Comparison of ENCODE assay signal across 8 cellular contexts in the genomic region with DNA sequence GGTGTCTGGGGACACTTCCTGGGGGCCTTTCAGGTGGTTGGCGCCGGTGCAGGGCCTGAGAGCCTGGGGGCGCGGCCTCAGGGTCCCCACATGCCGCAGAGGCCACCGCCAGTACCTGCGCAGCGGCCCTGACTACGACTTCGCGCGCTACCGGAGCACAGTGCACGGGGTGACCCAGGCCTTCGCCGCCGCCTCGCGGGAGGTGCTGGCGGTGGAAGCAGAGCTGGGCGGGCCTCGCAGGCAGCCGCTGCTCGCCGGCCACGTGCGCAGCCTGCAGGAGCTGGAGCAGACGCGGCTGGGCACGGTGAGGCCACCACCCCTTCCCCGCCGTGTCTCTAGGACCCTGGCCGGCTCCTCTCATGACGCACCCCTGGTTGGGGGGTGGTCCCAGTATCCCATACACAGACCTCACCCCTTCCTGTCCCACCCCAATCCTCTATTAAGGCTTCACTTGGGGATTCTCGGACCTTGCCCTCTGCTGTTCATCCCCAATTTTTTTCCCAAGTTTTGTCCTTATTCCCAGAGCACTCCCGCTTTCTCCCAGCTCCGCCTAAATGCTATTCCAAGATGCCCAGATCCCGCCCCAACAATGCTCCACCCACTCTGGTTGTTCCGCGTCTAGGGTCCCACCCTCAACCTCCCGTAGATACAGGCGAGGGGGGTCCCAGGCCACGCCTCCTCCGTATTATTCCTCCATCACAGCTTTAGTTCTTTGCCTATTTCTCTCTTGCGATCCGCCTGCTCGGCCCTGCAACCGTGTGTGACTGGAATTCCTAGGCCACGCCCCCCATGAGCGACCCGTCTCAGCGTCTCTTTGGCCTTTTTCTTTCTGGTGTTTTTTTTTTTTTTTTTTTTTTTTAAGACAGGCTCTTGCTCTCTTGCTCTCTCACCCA. TPM values are rescaled to one million over a fixed set of nuclear protein-coding genes. Genes with fewer than 3 reads are reported as not detected.
DNase-seq lines count a peak whose midpoint lies in the region; ATAC-seq and TF ChIP-seq lines count a peak whose summit lies in the region.

No MANE protein-coding gene starts in this region.

- CTCF ChIA-PET in Calu3 (lab: Charles Lee) = interaction anchor here (0.6 to 1.3 kb wide), 4 partner anchors 8 to 69 kb away, joined by 3 to 8 read pairs (median 4); a partner anchor contains a TSS

- TF ChIP-seq EP300 in ovary (IDR thresholded peaks at IDR 0.05) = no peak

- TF ChIP-seq POLR2A in Peyer's patch (IDR thresholded peaks at IDR 0.05) (no peak), ovary (IDR thresholded peaks at IDR 0.05) (no peak)

- H3K27ac ChIP-seq in Peyer's patch = peak overlapping the region; percentile 81 to 90 (median 88)
- H3K27ac ChIP-seq in ovary = peak overlapping the region in 1 of 2 donors; percentile 72

- TF ChIP-seq CTCF in Calu3 (IDR thresholded peaks at IDR 0.05; ENCODE audit: unreplicated experiment) (no peak), Peyer's patch (IDR thresholded peaks at IDR 0.05) (peak in 4 of 6 experiments; percentile 11 to 61 (median 56)), glutamatergic neuron (IDR thresholded peaks at IDR 0.05; ENCODE audit: partially characterized antibody, unreplicated experiment) (no peak), ovary (IDR thresholded peaks at IDR 0.05) (peak in 2 of 3 donors; percentile 30 to 37)

- 3 to 7% (median 6%) methylated on average over 37 to 52 of the region's 52 CpGs for WGBS in ovary, 3 donors

- H3K4me3 ChIP-seq in Peyer's patch = peak overlapping the region; percentile 69 to 93 (median 85)
- peak overlapping the region; percentile 68 for H3K4me3 ChIP-seq in ovary

- H3K36me3 Mint-ChIP-seq in Calu3 (ENCODE audit: insufficient read depth, unreplicated experiment) (peaks cover 20% of the 10 kb centered on the region), glutamatergic neuron (ENCODE audit: unreplicated experiment) (no peaks in the 10 kb centered on the region)

- H3K36me3 ChIP-seq in Peyer's patch = peaks cover 0 to 11% (median 0%) of the 10 kb centered on the region in 3 donors
- H3K36me3 ChIP-seq in ovary = no peaks in the 10 kb centered on the region

- peak overlapping the region; percentile 76 for H3K4me3 Mint-ChIP-seq in Calu3 (ENCODE audit: low read depth, unreplicated experiment)
- peak overlapping the region; percentile 96 for H3K4me3 Mint-ChIP-seq in glutamatergic neuron (ENCODE audit: unreplicated experiment)

- DNase-seq in Calu3 (peak; percentile 67), HS-27A (ENCODE audit: low read depth) (peak; percentile 26), Peyer's patch (peak; percentile 53 to 84 (median 83)), glutamatergic neuron (peak; percentile 85), ovary (peak; percentile 58 to 77 (median 66)), OCI-M2 (lab: John Stamatoyannopoulos, UW; ENCODE audit: unreplicated experiment) (no peak)
- peak; percentile 74 for DNase-seq in activated naive CD4-positive, alpha-beta T cell treated with Interleukin-2 at 50 U/mL for 16 hours

- H3K27me3 ChIP-seq in Peyer's patch (no peaks in the 10 kb centered on the region), ovary (no peaks in the 10 kb centered on the region)

- H3K27ac Mint-ChIP-seq in Calu3 (ENCODE audit: unreplicated experiment) (peak overlapping the region; percentile 76), glutamatergic neuron (ENCODE audit: unreplicated experiment) (peak overlapping the region; percentile 93)

- H3K4me1 ChIP-seq in Peyer's patch (peaks cover 0 to 23% (median 6%) of the 10 kb centered on the region in 4 donors), ovary (ENCODE audit: insufficient read depth) (peaks cover 19% of the 10 kb centered on the region)

- no peaks in the 10 kb centered on the region for H3K27me3 Mint-ChIP-seq in Calu3 (ENCODE audit: unreplicated experiment)
- H3K27me3 Mint-ChIP-seq in glutamatergic neuron (ENCODE audit: unreplicated experiment) = peaks cover 9% of the 10 kb centered on the region

- ATAC-seq in GM19467 (IDR thresholded peaks at IDR 0.05; ENCODE audit: unreplicated experiment) = peak; percentile 22

- no peaks in the 10 kb centered on the region for H3K9me3 ChIP-seq in Peyer's patch
- no peaks in the 10 kb centered on the region for H3K9me3 ChIP-seq in ovary

- H3K4me1 Mint-ChIP-seq in Calu3 (ENCODE audit: low read depth, unreplicated experiment) = peaks cover 10% of the 10 kb centered on the region
- peaks cover 8% of the 10 kb centered on the region for H3K4me1 Mint-ChIP-seq in glutamatergic neuron (ENCODE audit: low read depth, unreplicated experiment)

- no TSS peak for BruUV-seq in Calu3 (replicated peaks; lab: Mats Ljungman, UMichigan)

- H3K9me3 Mint-ChIP-seq in Calu3 (ENCODE audit: low read depth, unreplicated experiment) = no peaks in the 10 kb centered on the region
- H3K9me3 Mint-ChIP-seq in glutamatergic neuron (ENCODE audit: unreplicated experiment) = peaks cover 24% of the 10 kb centered on the region

- intact Hi-C loops in Calu3 (cut with micrococcal nuclease; ENCODE audit: unreplicated experiment) (no loop called here), ovary (cut with DNase I) (loop anchor here in 3 of 4 donors (5.0 to 10.0 kb wide), 5 partner anchors 85 to 265 kb away; no protein-coding TSS in a partner anchor)

RNA-seq across cellular contexts. Expression of a gene that starts 1.0 kb away (rescaled TPM):
- total RNA-seq in Calu3 (2022) (39.9 and 40.1 TPM in 2 replicates), Peyer's patch (10 to 100 TPM; 68.1 to 76.3 (median 72.2) TPM), glutamatergic neuron (ENCODE audit: unreplicated experiment) (54.3 TPM), ovary (100 to 1,000 TPM in 2 of 7 donors, 10 to 100 TPM in 5; 46.5 to 146 (median 66.7) TPM)
- 10 to 100 TPM in 1 of 2 donors, 1 to 10 TPM in 1; 5.3 to 89.2 TPM for polyA plus RNA-seq in ovary

RNA-seq across cellular contexts. Expression of a gene that starts 17.0 kb away (rescaled TPM):
- 1.1 TPM in 1 of 2 replicates, not detected in the other for total RNA-seq in Calu3 (2022)
- total RNA-seq in Peyer's patch = 10 to 100 TPM in 3 of 4 donors, 1 to 10 TPM in 1; 4.0 to 28.9 (median 23.3) TPM
- 55.3 TPM for total RNA-seq in glutamatergic neuron (ENCODE audit: unreplicated experiment)
- total RNA-seq in ovary = 1 to 10 TPM in 2 of 7 donors, under 1 TPM in 2, not detected in 3; 0.51 to 1.1 (median 1.0) TPM
- 1 to 10 TPM in 1 of 2 donors, under 1 TPM in 1; 0.83 to 1.2 TPM for polyA plus RNA-seq in ovary

RNA-seq across cellular contexts. Expression of a gene that starts 18.0 kb away (rescaled TPM):
- total RNA-seq in Calu3 (2022) = 620 and 627 TPM in 2 replicates
- total RNA-seq in Peyer's patch = 100 to 1,000 TPM; 222 to 609 (median 308) TPM
- 826 TPM for total RNA-seq in glutamatergic neuron (ENCODE audit: unreplicated experiment)
- 1,000 to 10,000 TPM; 1,269 to 1,882 (median 1,382) TPM for total RNA-seq in ovary
- polyA plus RNA-seq in ovary = 1,000 to 10,000 TPM; 1,409 to 1,581 TPM

RNA-seq across cellular contexts. Expression of a gene that starts 23.0 kb away (rescaled TPM):
- total RNA-seq in Calu3 (2022) = 0.71 TPM in 1 of 2 replicates, not detected in the other
- 1 to 10 TPM in 2 of 4 donors, under 1 TPM in 1, not detected in 1; 0.70 to 2.0 (median 1.7) TPM for total RNA-seq in Peyer's patch
- 92.3 TPM for total RNA-seq in glutamatergic neuron (ENCODE audit: unreplicated experiment)
- total RNA-seq in ovary = under 1 TPM in 4 of 7 donors, not detected in 3; 0.20 to 0.53 (median 0.52) TPM
- under 1 TPM in 1 of 2 donors, not detected in 1; 0.38 TPM for polyA plus RNA-seq in ovary

RNA-seq across cellular contexts. Expression of a gene that starts 32.0 kb away (rescaled TPM):
- total RNA-seq in Calu3 (2022) (61.0 and 61.5 TPM in 2 replicates), Peyer's patch (100 to 1,000 TPM in 3 of 4 donors, 10 to 100 TPM in 1; 82.0 to 226 (median 142) TPM), glutamatergic neuron (ENCODE audit: unreplicated experiment) (71.3 TPM), ovary (10 to 100 TPM; 63.5 to 76.7 (median 65.9) TPM)
- 10 to 100 TPM; 52.0 to 78.3 TPM for polyA plus RNA-seq in ovary

Comparison
In these comparisons a context has a peak if more than half of its experiments do, and no peak if none do; other contexts are left out.
1. CTCF ChIP-seq: peak in Peyer's patch (4 of 6) and ovary (2 of 3); none in Calu3 (single experiment) and glutamatergic neuron (single experiment).